ENCODE assay signal across 32 cellular contexts in the genomic region with DNA sequence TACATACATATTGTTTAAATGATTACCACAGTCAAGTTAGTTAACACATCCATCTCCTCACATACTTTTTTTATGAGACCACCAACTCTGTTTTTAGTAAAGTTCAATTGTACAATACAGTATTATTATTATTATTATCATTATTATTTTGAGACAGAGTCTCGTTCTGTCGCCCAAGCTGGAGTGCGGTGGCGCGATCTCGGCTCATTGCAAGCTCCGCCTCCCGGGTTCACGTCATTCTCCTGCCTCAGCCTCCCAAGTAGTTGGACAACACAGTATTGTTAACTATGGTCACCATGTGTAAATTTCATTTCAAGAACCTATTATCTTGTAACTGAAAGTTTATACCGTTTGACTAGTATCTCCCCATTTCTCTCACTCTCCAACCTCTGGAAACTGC.
"Had no signal": no experiment of that assay in that cellular context is flagged by ENCODE, and none has a peak within 500 bp of the region (broad histone marks: within the 10 kb centered on the region; RNA-seq: fewer than 3 reads in every experiment).

No MANE protein-coding gene starts in this region.

- H3K27ac ChIP-seq: adrenal gland, ascending aorta, body of pancreas, brain microvascular endothelial cell, breast epithelium, cardiac muscle cell had no signal

- H3K27me3 ChIP-seq: adrenal gland, ascending aorta, body of pancreas, brain microvascular endothelial cell, breast epithelium, cardiac muscle cell had no signal

- H3K4me1 ChIP-seq: adrenal gland, ascending aorta, body of pancreas, breast epithelium had no signal

- H3K9me3 ChIP-seq: adrenal gland, ascending aorta, body of pancreas, breast epithelium had no signal

- DNase-seq: activated effector memory CD4-positive, alpha-beta T cell treated with anti-CD3 and anti-CD28 coated beads, Interleukin-2, amount 50 U/mL, for 16 hours; activated effector memory CD4-positive, alpha-beta T cell treated with Interleukin-2 at 50 U/mL for 16 hours; activated gamma-delta T cell; activated gamma-delta T cell treated with Interleukin-2 at 50 U/mL for 16 hours; activated naive CD4-positive, alpha-beta T cell; activated naive CD4-positive, alpha-beta T cell treated with anti-CD3 and anti-CD28 coated beads for 36 hours; activated naive CD4-positive, alpha-beta T cell treated with anti-CD3 and anti-CD28 coated beads, Interleukin-2, amount 10 ng/mL, durations not matched to agents 7 days and 5 days; activated naive CD4-positive, alpha-beta T cell treated with anti-CD3 and anti-CD28 coated beads, Interleukin-2, amount 50 U/mL, for 16 hours; activated naive CD4-positive, alpha-beta T cell treated with Interleukin-2 at 50 U/mL for 16 hours; activated naive CD8-positive, alpha-beta T cell treated with anti-CD3 and anti-CD28 coated beads for 36 hours; activated naive CD8-positive, alpha-beta T cell treated with anti-CD3 and anti-CD28 coated beads, Interleukin-2, amount 10 ng/mL, durations not matched to agents 7 days and 5 days; activated naive CD8-positive, alpha-beta T cell treated with anti-CD3 and anti-CD28 coated beads, Interleukin-2, amount 50 U/mL, for 24 hours; activated T-cell treated with anti-CD3 and anti-CD28 coated beads, Interleukin-2, amount 50 U/mL, for 1 hour; activated T-cell treated with anti-CD3 and anti-CD28 coated beads, Interleukin-2, amount 50 U/mL, for 24 hours; activated T-cell treated with anti-CD3 and anti-CD28 coated beads, Interleukin-2, amount 50 U/mL, for 4 hours; activated T-cell treated with anti-CD3 and anti-CD28 coated beads, Interleukin-2, amount 50 U/mL, for 48 hours; activated T-cell treated with anti-CD3 and anti-CD28 coated beads, Interleukin-2, amount 50 U/mL, for 72 hours; adrenal gland; amniotic stem cell; amygdala; anterior cingulate cortex; aorta; body of pancreas; brain microvascular endothelial cell; caudate nucleus; central memory CD4-positive, alpha-beta T cell; cerebellar nuclear complex had no signal

- H3K36me3 ChIP-seq: adrenal gland, ascending aorta, brain microvascular endothelial cell, breast epithelium, cardiac muscle cell had no signal

- ATAC-seq: activated naive CD4-positive, alpha-beta T cell treated with anti-CD3 and anti-CD28 coated beads, Interleukin-2, amount 50 U/mL, for 72 hours; activated naive CD8-positive, alpha-beta T cell treated with anti-CD3 and anti-CD28 coated beads, Interleukin-2, amount 50 U/mL, for 24 hours; activated T-cell treated with anti-CD3 and anti-CD28 coated beads, Interleukin-2, amount 50 U/mL, for 4 hours; activated T-cell treated with anti-CD3 and anti-CD28 coated beads, Interleukin-2, amount 50 U/mL, for 72 hours; activated T-helper 17 cell treated with anti-CD3 and anti-CD28 coated beads, Interleukin-2, amount 50 U/mL, for 72 hours; body of pancreas had no signal

- H3K4me3 ChIP-seq: adrenal gland, ascending aorta, body of pancreas, breast epithelium, cardiac muscle cell had no signal
